Comparison of ENCODE assay signal across 11 cellular contexts in the genomic region with DNA sequence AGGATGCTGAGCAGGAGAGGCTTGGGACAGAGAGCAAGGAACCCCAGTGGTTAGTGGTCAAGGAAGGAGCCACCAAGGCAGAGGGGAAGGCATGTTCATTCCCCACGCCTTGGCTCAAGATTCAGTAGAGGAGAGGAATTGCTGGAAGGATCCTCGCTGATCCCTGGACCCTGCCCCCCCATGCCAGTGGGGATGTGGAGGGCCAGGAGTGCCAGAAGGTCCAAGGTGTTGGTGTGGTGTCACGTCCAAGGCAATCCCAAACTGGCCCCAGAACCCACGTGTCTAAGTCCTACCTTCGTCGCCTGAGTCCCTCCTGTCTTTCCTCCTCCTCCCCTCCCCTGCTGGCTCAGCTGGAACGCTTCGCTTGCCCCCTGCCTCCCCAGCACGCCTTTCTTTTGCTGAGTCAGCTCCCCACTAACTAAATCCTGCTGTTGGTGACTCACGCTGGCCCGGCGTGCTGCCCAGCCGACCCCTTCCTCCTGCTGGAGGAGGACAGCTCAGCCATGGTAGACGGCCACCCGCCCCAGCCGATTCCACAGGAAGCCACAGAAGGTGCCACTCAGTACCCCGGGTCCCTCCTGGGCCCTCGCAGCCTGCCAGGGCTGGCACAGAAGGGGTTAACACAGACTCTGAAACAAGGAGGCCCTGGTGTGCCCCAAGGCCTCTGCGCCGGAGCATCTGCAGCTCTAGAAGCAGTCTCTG. TPM values are rescaled to one million over a fixed set of nuclear protein-coding genes. Genes with fewer than 3 reads are reported as not detected.
DNase-seq lines count a peak whose midpoint lies in the region; FAIRE-seq and TF ChIP-seq lines count a peak whose summit lies in the region.
"Had no signal": no experiment of that assay in that cellular context is flagged by ENCODE, and none has a peak within 500 bp of the region (broad histone marks: within the 10 kb centered on the region; RNA-seq: fewer than 3 reads in every experiment).

No MANE protein-coding gene starts in this region.

- POLR2A ChIA-PET in A673 (lab: Charles Lee; ENCODE audit: low non-redundant PET), result no interaction called here
- POLR2A ChIA-PET in HEK293T (lab: Yijun Ruan, JAX), result no interaction called here

- H3K4ac ChIP-seq in mesendoderm (ENCODE audit: low read depth, low read length), result no peak overlapping the region

- H3K27ac ChIP-seq in A673 (ENCODE audit: low read depth, low read length, poor library complexity, severe bottlenecking) (no peak overlapping the region), mesendoderm (ENCODE audit: low read depth, low read length) (no peak overlapping the region)
- H3K27ac ChIP-seq: HL-60, thyroid gland had no signal

- in situ Hi-C loops in GM13977 (cut with MboI; ENCODE audit: low pct_unique_long_range_greater_than_20kb, low sequenced_read_pairs, unreplicated experiment), result loop anchor here (25.0 kb wide), 1 partner anchor 173 kb away; no protein-coding TSS in a partner anchor

- H2AK5ac ChIP-seq in mesendoderm (ENCODE audit: low read length), result no peak overlapping the region

- peak; percentile 16 for FAIRE-seq in HTR-8/SVneo (lab: Jason Lieb, UNC)

- H3K4me2 ChIP-seq in mesendoderm (ENCODE audit: low read length), result no peak overlapping the region

- H3K4me3 ChIP-seq in A673 (ENCODE audit: low read depth, low read length, poor library complexity, severe bottlenecking) (no peak overlapping the region), mesendoderm (ENCODE audit: low read length) (no peak overlapping the region)
- H3K4me3 ChIP-seq: thyroid gland had no signal

- H3K36me3 ChIP-seq in A673 (ENCODE audit: insufficient read depth, low read length, poor library complexity, severe bottlenecking) (no peaks in the 10 kb centered on the region), mesendoderm (ENCODE audit: control insufficient read depth, insufficient read depth, low read length) (peaks cover 2% of the 10 kb centered on the region)
- H3K36me3 ChIP-seq: thyroid gland had no signal

- H3K79me1 ChIP-seq in mesendoderm (ENCODE audit: low read length), result no peaks in the 10 kb centered on the region

- WGBS in mesendoderm (ENCODE audit: extremely low coverage, insufficient coverage, low lambda C conversion rate), result no CpG with 5 or more reads among the region's 20 CpGs

- H4K5ac ChIP-seq in mesendoderm (ENCODE audit: low read length), result no peak overlapping the region

- H2BK15ac ChIP-seq in mesendoderm (replicated peaks; ENCODE audit: low read depth), result no peak overlapping the region

- H3K18ac ChIP-seq in mesendoderm (ENCODE audit: low read length), result no peak overlapping the region

- no peaks in the 10 kb centered on the region for H3K27me3 ChIP-seq in A673 (replicated peaks; ENCODE audit: insufficient read depth, low read depth, low read length, poor library complexity)
- H3K27me3 ChIP-seq in mesendoderm (ENCODE audit: insufficient read depth, low read length, poor library complexity), result no peaks in the 10 kb centered on the region
- H3K27me3 ChIP-seq: thyroid gland had no signal

- peaks cover 16% of the 10 kb centered on the region for H3K4me1 ChIP-seq in A673 (ENCODE audit: insufficient read depth, low read length, poor library complexity, severe bottlenecking)
- H3K4me1 ChIP-seq in mesendoderm (ENCODE audit: control insufficient read depth, low read depth, low read length), result no peaks in the 10 kb centered on the region
- H3K4me1 ChIP-seq: thyroid gland had no signal

- BruUV-seq in A673 (replicated peaks; lab: Mats Ljungman, UMichigan), result no TSS peak

- no peak overlapping the region for H4K8ac ChIP-seq in mesendoderm (ENCODE audit: low read depth, low read length)

- H3K79me2 ChIP-seq in mesendoderm (ENCODE audit: control insufficient read depth, insufficient read depth, low read length), result no peaks in the 10 kb centered on the region

- H3K9ac ChIP-seq in mesendoderm (ENCODE audit: low read length), result no peak overlapping the region

- no peak overlapping the region for H3K23ac ChIP-seq in mesendoderm (ENCODE audit: low read length)

- TF ChIP-seq CTCF in A673 (conservative IDR thresholded peaks at IDR 0.05; ENCODE audit: low read depth, low read length), result no peak
- TF ChIP-seq CTCF in GM13977 (IDR thresholded peaks at IDR 0.05; ENCODE audit: extremely low read depth, insufficient read depth, missing control alignments), result no peak

- H3K56ac ChIP-seq in mesendoderm (ENCODE audit: low read length), result no peak overlapping the region

- no peak overlapping the region for H2BK5ac ChIP-seq in mesendoderm (ENCODE audit: low read length)

- CTCF ChIA-PET in A673 (lab: Charles Lee) (interaction anchor here (2.0 kb wide), 1 partner anchor 177 kb away, joined by 6 read pairs; no protein-coding TSS in a partner anchor), HEK293T (lab: Yijun Ruan, JAX) (interaction anchor here (1.0 to 1.8 kb wide), 3 partner anchors 13 to 203 kb away, joined by 4 to 6 read pairs (median 4); no protein-coding TSS in a partner anchor)

- DNase-seq in A673 (ENCODE audit: low spot score), result peak; percentile 59
- DNase-seq in HTR-8/SVneo (ENCODE audit: insufficient read length, low spot score), result peak; percentile 77
- DNase-seq in dermis blood vessel endothelial cell, result peak; percentile 71
- DNase-seq in mesendoderm, result peak; percentile 59
- no peak for DNase-seq in effector CD8-positive, alpha-beta T cell (lab: John Stamatoyannopoulos, UW)
- no peak for DNase-seq in NCI-H524 (lab: John Stamatoyannopoulos, UW)
- no peak for DNase-seq in HEK293T (ENCODE audit: extremely low spot score)
- no peak for DNase-seq in GM13977 (ENCODE audit: low spot score)

- intact Hi-C loops in A673 (cut with micrococcal nuclease; ENCODE audit: unreplicated experiment), result no loop called here

- no peaks in the 10 kb centered on the region for H3K9me3 ChIP-seq in A673 (ENCODE audit: low read depth, low read length, poor library complexity, severe bottlenecking)
- H3K9me3 ChIP-seq: thyroid gland had no signal

- H2BK120ac ChIP-seq in mesendoderm (ENCODE audit: low read depth, low read length), result no peak overlapping the region

TF ChIP-seq in HEK293T, 16 proteins besides CTCF, POLR2A, EP300 and RAD21:
- TF ChIP-seq SP1 (IDR thresholded peaks at IDR 0.05) (no peak), HDGF (IDR thresholded peaks at IDR 0.05; ENCODE audit: borderline replicate concordance) (no peak), L3MBTL2 (conservative IDR thresholded peaks at IDR 0.05) (no peak), FOXA1 (IDR thresholded peaks at IDR 0.05) (no peak), NFRKB (IDR thresholded peaks at IDR 0.05) (no peak), TARDBP (IDR thresholded peaks at IDR 0.05) (no peak), LEF1 (IDR thresholded peaks at IDR 0.05; ENCODE audit: borderline replicate concordance) (no peak), CTBP1 (IDR thresholded peaks at IDR 0.05; ENCODE audit: borderline replicate concordance) (no peak)
- TF ChIP-seq, protein P1, sequence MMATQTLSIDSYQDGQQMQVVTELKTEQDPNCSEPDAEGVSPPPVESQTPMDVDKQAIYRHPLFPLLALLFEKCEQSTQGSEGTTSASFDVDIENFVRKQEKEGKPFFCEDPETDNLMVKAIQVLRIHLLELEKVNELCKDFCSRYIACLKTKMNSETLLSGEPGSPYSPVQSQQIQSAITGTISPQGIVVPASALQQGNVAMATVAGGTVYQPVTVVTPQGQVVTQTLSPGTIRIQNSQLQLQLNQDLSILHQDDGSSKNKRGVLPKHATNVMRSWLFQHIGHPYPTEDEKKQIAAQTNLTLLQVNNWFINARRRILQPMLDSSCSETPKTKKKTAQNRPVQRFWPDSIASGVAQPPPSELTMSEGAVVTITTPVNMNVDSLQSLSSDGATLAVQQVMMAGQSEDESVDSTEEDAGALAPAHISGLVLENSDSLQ (IDR thresholded peaks at IDR 0.05), result no peak

RNA-seq across cellular contexts. Expression of a gene that starts 37.6 kb away (rescaled TPM):
- not detected in 2 replicates for total RNA-seq in A673 (2021)
- total RNA-seq in dermis blood vessel endothelial cell, result not detected in 2 replicates
- polyA plus RNA-seq in mesendoderm (2013, experiment 1 of 2), result not detected
- polyA plus RNA-seq in mesendoderm (2013, experiment 2 of 2), result not detected
- total RNA-seq: pulmonary artery endothelial cell, thyroid gland had no signal

RNA-seq across cellular contexts. Expression of a gene that starts 44.4 kb away (rescaled TPM):
- total RNA-seq in A673 (2021) (not detected in 2 replicates), dermis blood vessel endothelial cell (not detected in 2 replicates)
- polyA plus RNA-seq in mesendoderm (2013, experiment 1 of 2), result 0.29 TPM
- 0.24 TPM for polyA plus RNA-seq in mesendoderm (2013, experiment 2 of 2)
- total RNA-seq: pulmonary artery endothelial cell, thyroid gland had no signal

Comparison
In these comparisons a context has a peak if more than half of its experiments do, and no peak if none do; other contexts are left out.
1. DNase-seq: peak in A673 (single experiment), HTR-8/SVneo (single experiment), dermis blood vessel endothelial cell (single experiment) and mesendoderm (single experiment); none in effector CD8-positive, alpha-beta T cell (single experiment), NCI-H524 (0 of 2), HEK293T (single experiment) and GM13977 (single experiment).